1 cellular context compared by ENCODE assay signal in the genomic region with DNA sequence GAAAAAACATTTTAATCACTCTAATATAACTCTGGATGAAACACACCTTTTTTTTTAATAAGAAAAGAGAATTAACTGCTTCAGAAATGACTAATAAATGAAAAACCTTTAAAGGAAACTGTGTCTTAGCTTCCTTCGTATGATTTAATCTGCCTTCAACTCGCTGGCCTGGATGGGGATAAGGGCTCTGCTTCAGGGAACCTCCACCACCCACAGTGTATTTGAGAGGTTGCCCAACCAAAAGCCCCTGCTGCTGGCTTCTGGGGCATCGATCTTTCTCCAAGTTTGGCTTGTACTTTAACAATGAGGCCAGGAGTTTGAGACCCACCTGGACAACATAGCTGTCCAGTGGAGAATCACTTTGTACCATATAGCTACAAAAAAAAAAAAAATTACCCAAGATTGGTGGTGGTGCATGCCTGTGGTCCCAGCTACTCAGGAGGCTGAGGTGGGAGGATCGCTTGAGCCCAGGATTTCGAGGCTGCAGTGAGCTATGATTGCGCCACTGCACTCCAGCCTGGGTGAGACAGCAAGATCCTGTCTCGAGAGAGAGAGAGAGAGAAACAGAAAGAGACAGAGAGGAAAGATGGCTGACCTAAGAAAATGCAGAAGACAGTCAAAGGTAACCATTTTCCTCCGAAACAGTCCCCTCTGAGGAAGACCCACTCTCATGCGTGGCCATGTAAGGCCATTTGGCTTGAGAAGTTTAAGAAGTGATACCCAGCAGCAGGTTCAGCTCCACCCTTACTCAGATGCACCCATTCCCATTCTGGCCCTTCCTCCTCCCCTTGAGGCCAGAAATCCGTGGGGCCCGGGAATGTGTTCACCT.
TF ChIP-seq lines count a peak whose summit lies in the region.

No MANE protein-coding gene starts in this region.

TF ChIP-seq in GM12878, 131 proteins besides CTCF, POLR2A, EP300 and RAD21 (continued from another document):
- TF ChIP-seq, protein P1, sequence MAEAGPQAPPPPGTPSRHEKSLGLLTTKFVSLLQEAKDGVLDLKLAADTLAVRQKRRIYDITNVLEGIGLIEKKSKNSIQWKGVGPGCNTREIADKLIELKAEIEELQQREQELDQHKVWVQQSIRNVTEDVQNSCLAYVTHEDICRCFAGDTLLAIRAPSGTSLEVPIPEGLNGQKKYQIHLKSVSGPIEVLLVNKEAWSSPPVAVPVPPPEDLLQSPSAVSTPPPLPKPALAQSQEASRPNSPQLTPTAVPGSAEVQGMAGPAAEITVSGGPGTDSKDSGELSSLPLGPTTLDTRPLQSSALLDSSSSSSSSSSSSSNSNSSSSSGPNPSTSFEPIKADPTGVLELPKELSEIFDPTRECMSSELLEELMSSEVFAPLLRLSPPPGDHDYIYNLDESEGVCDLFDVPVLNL (IDR thresholded peaks at IDR 0.05; ENCODE audit: low read depth, low read length), result no peak
- TF ChIP-seq, protein P2, sequence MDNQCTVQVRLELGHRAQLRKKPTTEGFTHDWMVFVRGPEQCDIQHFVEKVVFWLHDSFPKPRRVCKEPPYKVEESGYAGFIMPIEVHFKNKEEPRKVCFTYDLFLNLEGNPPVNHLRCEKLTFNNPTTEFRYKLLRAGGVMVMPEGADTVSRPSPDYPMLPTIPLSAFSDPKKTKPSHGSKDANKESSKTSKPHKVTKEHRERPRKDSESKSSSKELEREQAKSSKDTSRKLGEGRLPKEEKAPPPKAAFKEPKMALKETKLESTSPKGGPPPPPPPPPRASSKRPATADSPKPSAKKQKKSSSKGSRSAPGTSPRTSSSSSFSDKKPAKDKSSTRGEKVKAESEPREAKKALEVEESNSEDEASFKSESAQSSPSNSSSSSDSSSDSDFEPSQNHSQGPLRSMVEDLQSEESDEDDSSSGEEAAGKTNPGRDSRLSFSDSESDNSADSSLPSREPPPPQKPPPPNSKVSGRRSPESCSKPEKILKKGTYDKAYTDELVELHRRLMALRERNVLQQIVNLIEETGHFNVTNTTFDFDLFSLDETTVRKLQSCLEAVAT (IDR thresholded peaks at IDR 0.05), result peak; percentile 43; the same call in 1 of the 2 replicates
- TF ChIP-seq SREBF2 (IDR thresholded peaks at IDR 0.05; ENCODE audit: low read length), result no peak
- no peak for TF ChIP-seq RUNX3 (IDR thresholded peaks at IDR 0.05; ENCODE audit: low read length)
- TF ChIP-seq RELA (IDR thresholded peaks at IDR 0.05; ENCODE audit: borderline replicate concordance, partially characterized antibody), result no peak
- TF ChIP-seq POU2F2 (IDR thresholded peaks at IDR 0.05; ENCODE audit: borderline replicate concordance, low read depth, low read length), result no peak
TF ChIP-seq in GM12878: peak in this region for 1.
